In genomic region chr3:69306239-69307185, GRCh38 we compare ENCODE assay signal across 1 cellular context.
A peak's percentile ranks its signal among the peaks of the same experiment; 100 is the strongest.
TF ChIP-seq lines count a peak whose summit lies in the region.

No MANE protein-coding gene starts in this region.

TF ChIP-seq in HepG2, 621 proteins besides CTCF, POLR2A, EP300 and RAD21 (continued from another document and continues in another):
- TF ChIP-seq, protein P1, sequence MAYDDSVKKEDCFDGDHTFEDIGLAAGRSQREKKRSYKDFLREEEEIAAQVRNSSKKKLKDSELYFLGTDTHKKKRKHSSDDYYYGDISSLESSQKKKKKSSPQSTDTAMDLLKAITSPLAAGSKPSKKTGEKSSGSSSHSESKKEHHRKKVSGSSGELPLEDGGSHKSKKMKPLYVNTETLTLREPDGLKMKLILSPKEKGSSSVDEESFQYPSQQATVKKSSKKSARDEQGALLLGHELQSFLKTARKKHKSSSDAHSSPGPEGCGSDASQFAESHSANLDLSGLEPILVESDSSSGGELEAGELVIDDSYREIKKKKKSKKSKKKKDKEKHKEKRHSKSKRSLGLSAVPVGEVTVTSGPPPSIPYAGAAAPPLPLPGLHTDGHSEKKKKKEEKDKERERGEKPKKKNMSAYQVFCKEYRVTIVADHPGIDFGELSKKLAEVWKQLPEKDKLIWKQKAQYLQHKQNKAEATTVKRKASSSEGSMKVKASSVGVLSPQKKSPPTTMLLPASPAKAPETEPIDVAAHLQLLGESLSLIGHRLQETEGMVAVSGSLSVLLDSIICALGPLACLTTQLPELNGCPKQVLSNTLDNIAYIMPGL (CRISPR knock-in tag; IDR thresholded peaks at IDR 0.05; ENCODE audit: borderline replicate concordance in 1 of 2, low read depth in 1 of 2): peak in 1 of 2 experiments; percentile 61; a peak in 1 of 4 replicates
- TF ChIP-seq TCF12 (IDR thresholded peaks at IDR 0.05) (no peak), TCF12 (CRISPR knock-in tag; IDR thresholded peaks at IDR 0.05) (no peak), ZFP36L1 (CRISPR knock-in tag; IDR thresholded peaks at IDR 0.05) (no peak), HCFC1 (IDR thresholded peaks at IDR 0.05; ENCODE audit: low read depth, low read length) (no peak), ATF7-NPFF (CRISPR knock-in tag; IDR thresholded peaks at IDR 0.05; ENCODE audit: low read depth) (no peak), SMAD1 (CRISPR knock-in tag; IDR thresholded peaks at IDR 0.05; ENCODE audit: borderline replicate concordance, low read depth) (no peak), ZNF775 (CRISPR knock-in tag; IDR thresholded peaks at IDR 0.05; ENCODE audit: borderline replicate concordance) (no peak), ZBTB7A (CRISPR knock-in tag; IDR thresholded peaks at IDR 0.05) (no peak), SOX6 (IDR thresholded peaks at IDR 0.05) (no peak), SOX6 (CRISPR knock-in tag; IDR thresholded peaks at IDR 0.05) (peak; percentile 41), GPBP1L1 (CRISPR knock-in tag; IDR thresholded peaks at IDR 0.05) (no peak), SALL1 (CRISPR knock-in tag; IDR thresholded peaks at IDR 0.05) (peak; percentile 57), CHD2 (IDR thresholded peaks at IDR 0.05; ENCODE audit: low read depth, low read length) (no peak), SMC3 (IDR thresholded peaks at IDR 0.05; ENCODE audit: low read length) (peak; percentile 97), ZNF841 (CRISPR knock-in tag; IDR thresholded peaks at IDR 0.05; ENCODE audit: borderline replicate concordance) (no peak), CEBPB (IDR thresholded peaks at IDR 0.05; ENCODE audit: borderline replicate concordance, low read depth, low read length) (peak; percentile 97), TRIM22 (IDR thresholded peaks at IDR 0.05) (no peak), CENPBD1 (CRISPR knock-in tag; IDR thresholded peaks at IDR 0.05; ENCODE audit: borderline replicate concordance, low read depth) (no peak), HNF4A (CRISPR knock-in tag; IDR thresholded peaks at IDR 0.05) (no peak), DNMT1 (CRISPR knock-in tag; IDR thresholded peaks at IDR 0.05) (no peak), U2AF1 (optimal IDR thresholded peaks at IDR 0.05; ENCODE audit: low read depth, low read length) (no peak), SIN3A (IDR thresholded peaks at IDR 0.05; ENCODE audit: borderline replicate concordance, low read depth, low read length) (no peak), TSC22D2 (CRISPR knock-in tag; IDR thresholded peaks at IDR 0.05; ENCODE audit: borderline replicate concordance) (no peak), SRSF9 (IDR thresholded peaks at IDR 0.05; ENCODE audit: borderline replicate concordance, insufficient read depth, low read depth, low read length, poor library complexity, severe bottlenecking) (no peak), GATAD1 (CRISPR knock-in tag; IDR thresholded peaks at IDR 0.05) (peak; percentile 28; the same call in 1 of the 2 replicates), ZNF430 (CRISPR knock-in tag; IDR thresholded peaks at IDR 0.05) (0 out of 2 replicates have a peak, but pooled peaks have one; percentile 32), TARDBP (CRISPR knock-in tag; IDR thresholded peaks at IDR 0.05) (no peak), MIXL1 (CRISPR knock-in tag; IDR thresholded peaks at IDR 0.05) (peak; percentile 43; the same call in 1 of the 2 replicates), SALL2 (CRISPR knock-in tag; IDR thresholded peaks at IDR 0.05) (peak; percentile 37; the same call in 1 of the 2 replicates), KDM6A (CRISPR knock-in tag; IDR thresholded peaks at IDR 0.05; ENCODE audit: low read depth) (no peak), REL (CRISPR knock-in tag; conservative IDR thresholded peaks at IDR 0.05) (no peak), ZNF605 (CRISPR knock-in tag; IDR thresholded peaks at IDR 0.05) (no peak), HMGA1 (CRISPR knock-in tag; conservative IDR thresholded peaks at IDR 0.05) (no peak), TEAD3 (CRISPR knock-in tag; optimal IDR thresholded peaks at IDR 0.05; ENCODE audit: borderline replicate concordance) (peak; percentile 27), ARID3A (IDR thresholded peaks at IDR 0.05; ENCODE audit: low read depth, low read length) (0 out of 2 replicates have a peak, but pooled peaks have one; percentile 54), ZNF792 (CRISPR knock-in tag; IDR thresholded peaks at IDR 0.05) (no peak), ZNF432 (CRISPR knock-in tag; IDR thresholded peaks at IDR 0.05; ENCODE audit: borderline replicate concordance) (no peak), SRSF1 (optimal IDR thresholded peaks at IDR 0.05; ENCODE audit: low read depth, low read length) (no peak), HOXD1 (CRISPR knock-in tag; IDR thresholded peaks at IDR 0.05) (no peak), ZNF615 (CRISPR knock-in tag; IDR thresholded peaks at IDR 0.05; ENCODE audit: borderline replicate concordance) (no peak)
- TF ChIP-seq, protein P2, sequence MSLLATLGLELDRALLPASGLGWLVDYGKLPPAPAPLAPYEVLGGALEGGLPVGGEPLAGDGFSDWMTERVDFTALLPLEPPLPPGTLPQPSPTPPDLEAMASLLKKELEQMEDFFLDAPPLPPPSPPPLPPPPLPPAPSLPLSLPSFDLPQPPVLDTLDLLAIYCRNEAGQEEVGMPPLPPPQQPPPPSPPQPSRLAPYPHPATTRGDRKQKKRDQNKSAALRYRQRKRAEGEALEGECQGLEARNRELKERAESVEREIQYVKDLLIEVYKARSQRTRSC (CRISPR knock-in tag; IDR thresholded peaks at IDR 0.05; ENCODE audit: low read depth): no peak
- TF ChIP-seq, protein P3, sequence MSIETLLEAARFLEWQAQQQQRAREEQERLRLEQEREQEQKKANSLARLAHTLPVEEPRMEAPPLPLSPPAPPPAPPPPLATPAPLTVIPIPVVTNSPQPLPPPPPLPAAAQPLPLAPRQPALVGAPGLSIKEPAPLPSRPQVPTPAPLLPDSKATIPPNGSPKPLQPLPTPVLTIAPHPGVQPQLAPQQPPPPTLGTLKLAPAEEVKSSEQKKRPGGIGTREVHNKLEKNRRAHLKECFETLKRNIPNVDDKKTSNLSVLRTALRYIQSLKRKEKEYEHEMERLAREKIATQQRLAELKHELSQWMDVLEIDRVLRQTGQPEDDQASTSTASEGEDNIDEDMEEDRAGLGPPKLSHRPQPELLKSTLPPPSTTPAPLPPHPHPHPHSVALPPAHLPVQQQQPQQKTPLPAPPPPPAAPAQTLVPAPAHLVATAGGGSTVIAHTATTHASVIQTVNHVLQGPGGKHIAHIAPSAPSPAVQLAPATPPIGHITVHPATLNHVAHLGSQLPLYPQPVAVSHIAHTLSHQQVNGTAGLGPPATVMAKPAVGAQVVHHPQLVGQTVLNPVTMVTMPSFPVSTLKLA (IDR thresholded peaks at IDR 0.05): no peak
- TF ChIP-seq, protein P4, sequence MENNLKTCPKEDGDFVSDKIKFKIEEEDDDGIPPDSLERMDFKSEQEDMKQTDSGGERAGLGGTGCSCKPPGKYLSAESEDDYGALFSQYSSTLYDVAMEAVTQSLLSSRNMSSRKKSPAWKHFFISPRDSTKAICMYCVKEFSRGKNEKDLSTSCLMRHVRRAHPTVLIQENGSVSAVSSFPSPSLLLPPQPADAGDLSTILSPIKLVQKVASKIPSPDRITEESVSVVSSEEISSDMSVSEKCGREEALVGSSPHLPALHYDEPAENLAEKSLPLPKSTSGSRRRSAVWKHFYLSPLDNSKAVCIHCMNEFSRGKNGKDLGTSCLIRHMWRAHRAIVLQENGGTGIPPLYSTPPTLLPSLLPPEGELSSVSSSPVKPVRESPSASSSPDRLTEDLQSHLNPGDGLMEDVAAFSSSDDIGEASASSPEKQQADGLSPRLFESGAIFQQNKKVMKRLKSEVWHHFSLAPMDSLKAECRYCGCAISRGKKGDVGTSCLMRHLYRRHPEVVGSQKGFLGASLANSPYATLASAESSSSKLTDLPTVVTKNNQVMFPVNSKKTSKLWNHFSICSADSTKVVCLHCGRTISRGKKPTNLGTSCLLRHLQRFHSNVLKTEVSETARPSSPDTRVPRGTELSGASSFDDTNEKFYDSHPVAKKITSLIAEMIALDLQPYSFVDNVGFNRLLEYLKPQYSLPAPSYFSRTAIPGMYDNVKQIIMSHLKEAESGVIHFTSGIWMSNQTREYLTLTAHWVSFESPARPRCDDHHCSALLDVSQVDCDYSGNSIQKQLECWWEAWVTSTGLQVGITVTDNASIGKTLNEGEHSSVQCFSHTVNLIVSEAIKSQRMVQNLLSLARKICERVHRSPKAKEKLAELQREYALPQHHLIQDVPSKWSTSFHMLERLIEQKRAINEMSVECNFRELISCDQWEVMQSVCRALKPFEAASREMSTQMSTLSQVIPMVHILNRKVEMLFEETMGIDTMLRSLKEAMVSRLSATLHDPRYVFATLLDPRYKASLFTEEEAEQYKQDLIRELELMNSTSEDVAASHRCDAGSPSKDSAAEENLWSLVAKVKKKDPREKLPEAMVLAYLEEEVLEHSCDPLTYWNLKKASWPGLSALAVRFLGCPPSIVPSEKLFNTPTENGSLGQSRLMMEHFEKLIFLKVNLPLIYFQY (CRISPR knock-in tag; IDR thresholded peaks at IDR 0.05; ENCODE audit: borderline replicate concordance): no peak
- TF ChIP-seq, protein P5, sequence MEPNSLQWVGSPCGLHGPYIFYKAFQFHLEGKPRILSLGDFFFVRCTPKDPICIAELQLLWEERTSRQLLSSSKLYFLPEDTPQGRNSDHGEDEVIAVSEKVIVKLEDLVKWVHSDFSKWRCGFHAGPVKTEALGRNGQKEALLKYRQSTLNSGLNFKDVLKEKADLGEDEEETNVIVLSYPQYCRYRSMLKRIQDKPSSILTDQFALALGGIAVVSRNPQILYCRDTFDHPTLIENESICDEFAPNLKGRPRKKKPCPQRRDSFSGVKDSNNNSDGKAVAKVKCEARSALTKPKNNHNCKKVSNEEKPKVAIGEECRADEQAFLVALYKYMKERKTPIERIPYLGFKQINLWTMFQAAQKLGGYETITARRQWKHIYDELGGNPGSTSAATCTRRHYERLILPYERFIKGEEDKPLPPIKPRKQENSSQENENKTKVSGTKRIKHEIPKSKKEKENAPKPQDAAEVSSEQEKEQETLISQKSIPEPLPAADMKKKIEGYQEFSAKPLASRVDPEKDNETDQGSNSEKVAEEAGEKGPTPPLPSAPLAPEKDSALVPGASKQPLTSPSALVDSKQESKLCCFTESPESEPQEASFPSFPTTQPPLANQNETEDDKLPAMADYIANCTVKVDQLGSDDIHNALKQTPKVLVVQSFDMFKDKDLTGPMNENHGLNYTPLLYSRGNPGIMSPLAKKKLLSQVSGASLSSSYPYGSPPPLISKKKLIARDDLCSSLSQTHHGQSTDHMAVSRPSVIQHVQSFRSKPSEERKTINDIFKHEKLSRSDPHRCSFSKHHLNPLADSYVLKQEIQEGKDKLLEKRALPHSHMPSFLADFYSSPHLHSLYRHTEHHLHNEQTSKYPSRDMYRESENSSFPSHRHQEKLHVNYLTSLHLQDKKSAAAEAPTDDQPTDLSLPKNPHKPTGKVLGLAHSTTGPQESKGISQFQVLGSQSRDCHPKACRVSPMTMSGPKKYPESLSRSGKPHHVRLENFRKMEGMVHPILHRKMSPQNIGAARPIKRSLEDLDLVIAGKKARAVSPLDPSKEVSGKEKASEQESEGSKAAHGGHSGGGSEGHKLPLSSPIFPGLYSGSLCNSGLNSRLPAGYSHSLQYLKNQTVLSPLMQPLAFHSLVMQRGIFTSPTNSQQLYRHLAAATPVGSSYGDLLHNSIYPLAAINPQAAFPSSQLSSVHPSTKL (CRISPR knock-in tag; IDR thresholded peaks at IDR 0.05): peak; percentile 70
